18 cellular contexts compared by ENCODE assay signal in the genomic region with DNA sequence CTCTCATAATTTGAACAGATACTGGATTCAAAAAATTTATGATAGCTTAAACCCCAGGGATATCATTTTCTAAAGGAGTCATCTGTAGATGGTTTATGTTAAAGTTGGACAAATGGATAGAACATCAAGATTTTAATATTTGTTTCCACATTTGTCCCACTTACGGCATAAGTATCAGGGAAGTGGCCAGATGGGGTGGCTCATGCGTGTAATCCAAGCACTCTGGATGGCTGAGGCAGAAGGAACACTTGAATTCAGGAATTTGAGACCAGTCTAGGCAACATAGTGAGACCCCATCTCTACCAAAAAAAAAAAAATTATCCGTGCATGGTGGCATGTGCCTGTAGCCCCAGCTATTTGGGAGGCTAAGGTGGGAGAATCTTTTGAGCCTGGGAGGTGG.
DNase-seq lines count a peak whose midpoint lies in the region; TF ChIP-seq lines count a peak whose summit lies in the region.
"Had no signal": no experiment of that assay in that cellular context is flagged by ENCODE, and none has a peak within 500 bp of the region (broad histone marks: within the 10 kb centered on the region; RNA-seq: fewer than 3 reads in every experiment).

No MANE protein-coding gene starts in this region.

- no peaks in the 10 kb centered on the region for H3K9me3 ChIP-seq in prostate gland
- no peaks in the 10 kb centered on the region for H3K9me3 ChIP-seq in suprapubic skin
- H3K9me3 ChIP-seq: BLaER1, Caco-2 had no signal

- no peak for TF ChIP-seq EP300 in suprapubic skin (IDR thresholded peaks at IDR 0.05)

- H3K4me1 ChIP-seq in prostate gland (replicated peaks) (no peaks in the 10 kb centered on the region), suprapubic skin (no peaks in the 10 kb centered on the region)
- H3K4me1 ChIP-seq: BLaER1, Caco-2 had no signal

- no peak for TF ChIP-seq CTCF in prostate gland (IDR thresholded peaks at IDR 0.05)
- TF ChIP-seq CTCF in suprapubic skin (IDR thresholded peaks at IDR 0.05): no peak

- no peak overlapping the region for H3K4me3 ChIP-seq in prostate gland
- no peak overlapping the region for H3K4me3 ChIP-seq in suprapubic skin
- H3K4me3 ChIP-seq: BLaER1, GM23338 had no signal

- H3K27ac ChIP-seq in prostate gland (no peak overlapping the region), suprapubic skin (no peak overlapping the region)
- H3K27ac ChIP-seq: 22Rv1, BLaER1, C4-2B had no signal

- H3K36me3 ChIP-seq in prostate gland (no peaks in the 10 kb centered on the region), suprapubic skin (no peaks in the 10 kb centered on the region)
- H3K36me3 ChIP-seq: BLaER1 had no signal

- DNase-seq in DMS 273 (lab: John Stamatoyannopoulos, UW; ENCODE audit: unreplicated experiment) (peak; percentile 35), DMS 273 treated with DMSO at 0.1 percent for 48 hours (lab: John Stamatoyannopoulos, UW) (no peak), NCI-H2171 treated with DMSO at 0.1 percent for 48 hours (lab: John Stamatoyannopoulos, UW) (peak; percentile 88), NCI-H524 (lab: John Stamatoyannopoulos, UW) (peak; percentile 35 to 83), cerebellum (ENCODE audit: low spot score) (peak; percentile 30), prostate gland (ENCODE audit: low spot score) (no peak), suprapubic skin (ENCODE audit: low spot score in 2 of 2) (no peak), GF-D8 (lab: John Stamatoyannopoulos, UW) (no peak)
- DNase-seq: Caco-2; CD4-positive, CD25-positive, alpha-beta regulatory T cell; CD8-positive, alpha-beta T cell; DND-41; GDM1; H9 had no signal

- H3K27me3 ChIP-seq in prostate gland (replicated peaks; ENCODE audit: insufficient read depth) (no peaks in the 10 kb centered on the region), suprapubic skin (no peaks in the 10 kb centered on the region)
- H3K27me3 ChIP-seq: BLaER1 had no signal

- intact Hi-C loops in prostate gland (cut with DNase I): no loop called here

- 92% methylated on average over 3 of the region's 3 CpGs for WGBS in prostate gland
- WGBS in suprapubic skin: 96% methylated on average over 3 of the region's 3 CpGs

- TF ChIP-seq POLR2A in prostate gland (IDR thresholded peaks at IDR 0.05): no peak
- TF ChIP-seq POLR2A in suprapubic skin (IDR thresholded peaks at IDR 0.05): no peak

Comparison
In these comparisons a context has a peak if more than half of its experiments do, and no peak if none do; other contexts are left out.
1. DNase-seq: peak in DMS 273 (single experiment), NCI-H2171 treated with DMSO at 0.1 percent for 48 hours (single experiment), NCI-H524 (2 of 2) and cerebellum (single experiment); none in DMS 273 treated with DMSO at 0.1 percent for 48 hours (single experiment), prostate gland (single experiment), suprapubic skin (0 of 2) and GF-D8 (single experiment).